Comparison of ENCODE assay signal across 1 cellular context in the genomic region with DNA sequence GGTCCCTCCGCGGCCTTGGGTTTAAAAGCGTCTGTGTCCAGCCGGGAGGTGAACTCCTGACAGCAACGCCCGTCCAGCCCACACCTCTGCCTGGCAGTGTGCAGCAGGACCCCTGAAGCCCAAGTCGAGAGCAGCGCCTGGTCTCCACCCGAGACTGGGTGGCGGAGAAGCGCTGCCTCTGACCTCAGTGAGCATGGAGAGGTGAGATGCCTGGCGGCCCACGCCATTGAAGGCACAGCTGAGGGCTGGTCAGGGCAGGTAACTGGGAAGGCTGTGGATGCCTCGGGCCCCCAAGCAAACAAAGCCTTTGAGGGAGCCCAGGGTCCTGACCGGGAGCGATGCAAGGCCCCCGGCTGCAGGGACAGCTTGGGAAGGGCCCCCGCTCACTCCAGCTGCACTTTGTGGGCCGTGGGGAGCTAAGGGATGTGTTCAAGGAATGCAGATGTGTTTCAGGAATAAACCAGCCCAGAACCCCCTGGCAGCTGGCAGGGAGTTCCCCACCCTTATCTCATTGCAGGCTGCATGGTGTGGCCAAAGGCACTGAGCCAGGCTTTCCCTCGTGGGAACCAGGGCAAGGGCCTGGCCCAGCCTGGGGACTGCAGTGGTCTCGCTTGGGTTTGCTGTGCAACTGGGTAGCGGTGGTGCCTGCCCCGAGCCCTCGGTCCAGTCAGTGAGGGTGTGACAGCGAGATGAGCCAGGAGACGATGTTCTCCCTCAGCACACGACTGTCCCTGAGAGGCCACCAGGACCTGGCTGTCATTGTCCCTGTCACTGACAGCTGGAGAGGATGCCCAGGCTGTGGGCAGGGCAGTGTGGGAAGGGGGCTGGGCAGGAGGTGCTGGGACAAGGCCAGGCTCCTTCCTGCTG.
A peak's percentile ranks its signal among the peaks of the same experiment; 100 is the strongest.
TF ChIP-seq lines count a peak whose summit lies in the region.

No MANE protein-coding gene starts in this region.

TF ChIP-seq in SK-N-SH, 30 proteins besides CTCF, POLR2A, EP300 and RAD21 (continued from another document):
- TF ChIP-seq RCOR1 (IDR thresholded peaks at IDR 0.05; ENCODE audit: low read length), result no peak
- peak; percentile 64; the same call in 1 of the 2 replicates for TF ChIP-seq MXI1 (IDR thresholded peaks at IDR 0.05; ENCODE audit: low read depth, low read length)
- no peak for TF ChIP-seq ELF1 (IDR thresholded peaks at IDR 0.05)
- no peak for TF ChIP-seq SIN3A (IDR thresholded peaks at IDR 0.05; ENCODE audit: borderline replicate concordance, low read depth, low read length)
- peak; percentile 32; the same call in 1 of the 2 replicates for TF ChIP-seq GATA2 (CRISPR knock-in tag; IDR thresholded peaks at IDR 0.05)
- TF ChIP-seq NRF1 (IDR thresholded peaks at IDR 0.05; ENCODE audit: low read depth, low read length), result no peak
- no peak for TF ChIP-seq FOXM1 (IDR thresholded peaks at IDR 0.05; ENCODE audit: low read depth)
- TF ChIP-seq CHD2 (IDR thresholded peaks at IDR 0.05; ENCODE audit: low read length, partially characterized antibody), result no peak
- TF ChIP-seq RXRA (IDR thresholded peaks at IDR 0.05; ENCODE audit: borderline replicate concordance, low read depth), result no peak
- TF ChIP-seq FOXJ3 (CRISPR knock-in tag; IDR thresholded peaks at IDR 0.05), result no peak
